Comparison of ENCODE assay signal across 13 cellular contexts in genomic region chr7:40469481-40469880, GRCh38.
DNase-seq lines count a peak whose midpoint lies in the region; ATAC-seq and TF ChIP-seq lines count a peak whose summit lies in the region.
"Had no signal": no experiment of that assay in that cellular context is flagged by ENCODE, and none has a peak within 500 bp of the region (broad histone marks: within the 10 kb centered on the region; RNA-seq: fewer than 3 reads in every experiment).

No MANE protein-coding gene starts in this region.

- no peak for ATAC-seq in Panc1
- ATAC-seq in GM21360 (IDR thresholded peaks at IDR 0.05; ENCODE audit: unreplicated experiment), result no peak
- ATAC-seq in HG03095 (IDR thresholded peaks at IDR 0.05; ENCODE audit: unreplicated experiment), result no peak

- intact Hi-C loops in Panc1 (cut with micrococcal nuclease; ENCODE audit: unreplicated experiment), result no loop called here

- no peaks in the 10 kb centered on the region for H4K20me1 ChIP-seq in osteoblast (ENCODE audit: insufficient read depth, low read length)

- H3K4me1 ChIP-seq in Panc1 (ENCODE audit: control insufficient read depth, insufficient read depth, low read length) (no peaks in the 10 kb centered on the region), osteoblast (ENCODE audit: insufficient read depth, low read length) (peaks cover 29% of the 10 kb centered on the region)

- no peaks in the 10 kb centered on the region for H3K27me3 ChIP-seq in BJ (ENCODE audit: control insufficient read depth, insufficient read depth, low read length)
- no peaks in the 10 kb centered on the region for H3K27me3 ChIP-seq in Panc1 (ENCODE audit: control insufficient read depth, insufficient read depth, low read length)
- H3K27me3 ChIP-seq in osteoblast (ENCODE audit: insufficient read depth, low read length), result no peaks in the 10 kb centered on the region

- H3K36me3 ChIP-seq in BJ (ENCODE audit: control insufficient read depth, insufficient read depth, low read length) (no peaks in the 10 kb centered on the region), Panc1 (ENCODE audit: control insufficient read depth, insufficient read depth, low read length) (no peaks in the 10 kb centered on the region), osteoblast (ENCODE audit: insufficient read depth, low read length) (no peaks in the 10 kb centered on the region)

- H3K4me3 ChIP-seq in BJ (ENCODE audit: low read depth, low read length), result no peak overlapping the region
- H3K4me3 ChIP-seq in Panc1 (ENCODE audit: low read depth in 2 of 2, low read length in 2 of 2), result no peak overlapping the region
- peak overlapping the region; percentile 48 for H3K4me3 ChIP-seq in osteoblast (ENCODE audit: insufficient read depth, low read length)
- H3K4me3 ChIP-seq: mucosa of descending colon had no signal

- no peaks in the 10 kb centered on the region for H3K79me2 ChIP-seq in osteoblast (ENCODE audit: insufficient read depth, low read length)

- CTCF ChIA-PET in BJ (lab: Yijun Ruan, JAX) (interaction anchor here (1.1 kb wide), 1 partner anchor 127 kb away, joined by 4 read pairs; no protein-coding TSS in a partner anchor), Panc1 (lab: Charles Lee) (no interaction called here)

- peak overlapping the region; percentile 76 for H3K4me2 ChIP-seq in osteoblast (ENCODE audit: insufficient read depth, low read length)

- peak; percentile 97 for DNase-seq in BJ (ENCODE audit: low read depth)
- DNase-seq in Panc1 (ENCODE audit: low read depth, low spot score), result peak; percentile 8
- peak; percentile 93 for DNase-seq in fibroblast of peridontal ligament (ENCODE audit: extremely low read depth)
- no peak for DNase-seq in osteoblast (ENCODE audit: insufficient read length, low spot score, missing footprints)
- DNase-seq in NCI-H69 (lab: John Stamatoyannopoulos, UW), result no peak
- DNase-seq in SKM-1 (lab: John Stamatoyannopoulos, UW; ENCODE audit: unreplicated experiment), result no peak
- DNase-seq: activated CD4-positive, alpha-beta memory T cell treated with anti-CD3 and anti-CD28 coated beads, Interleukin-2, amount 10 ng/mL, durations not matched to agents 7 days and 5 days; dermis blood vessel endothelial cell; mucosa of descending colon; NCI-H1694 treated with DMSO at 0.1 percent for 48 hours had no signal

- POLR2A ChIA-PET in BJ (lab: Charles Lee), result no interaction called here
- POLR2A ChIA-PET in Panc1 (lab: Charles Lee), result no interaction called here

- H2AFZ ChIP-seq in osteoblast (ENCODE audit: low read length), result peak overlapping the region; percentile 19

- TF ChIP-seq CTCF in BJ (IDR thresholded peaks at IDR 0.05; ENCODE audit: insufficient read depth, low read depth, low read length), result no peak
- no peak for TF ChIP-seq CTCF in Panc1 (IDR thresholded peaks at IDR 0.05)
- no peak for TF ChIP-seq CTCF in osteoblast (IDR thresholded peaks at IDR 0.05; ENCODE audit: extremely low read depth, low read depth, low read length)

- H3K27ac ChIP-seq in Panc1 (ENCODE audit: low read length) (no peak overlapping the region), osteoblast (ENCODE audit: low read depth, low read length) (peak overlapping the region; percentile 92)
- H3K27ac ChIP-seq: C4-2B had no signal

- BruUV-seq in Panc1 (replicated peaks; lab: Mats Ljungman, UMichigan), result no TSS peak

- in situ Hi-C loops in Panc1 (cut with HindIII; ENCODE audit: low pct_unique_long_range_greater_than_20kb, low sequenced_read_pairs), result no loop called here

- H3K9me3 ChIP-seq in Panc1 (ENCODE audit: control insufficient read depth, insufficient read depth, low read depth, low read length) (no peaks in the 10 kb centered on the region), osteoblast (ENCODE audit: low read depth, low read length) (no peaks in the 10 kb centered on the region)
- H3K9me3 ChIP-seq: mucosa of descending colon had no signal

Comparison
In these comparisons a context has a peak if more than half of its experiments do, and no peak if none do; other contexts are left out.
1. DNase-seq: peak in BJ (single experiment), Panc1 (single experiment) and fibroblast of peridontal ligament (single experiment); none in osteoblast (single experiment), NCI-H69 (single experiment) and SKM-1 (single experiment).